Comparison of ENCODE assay signal across 23 cellular contexts in the genomic region with DNA sequence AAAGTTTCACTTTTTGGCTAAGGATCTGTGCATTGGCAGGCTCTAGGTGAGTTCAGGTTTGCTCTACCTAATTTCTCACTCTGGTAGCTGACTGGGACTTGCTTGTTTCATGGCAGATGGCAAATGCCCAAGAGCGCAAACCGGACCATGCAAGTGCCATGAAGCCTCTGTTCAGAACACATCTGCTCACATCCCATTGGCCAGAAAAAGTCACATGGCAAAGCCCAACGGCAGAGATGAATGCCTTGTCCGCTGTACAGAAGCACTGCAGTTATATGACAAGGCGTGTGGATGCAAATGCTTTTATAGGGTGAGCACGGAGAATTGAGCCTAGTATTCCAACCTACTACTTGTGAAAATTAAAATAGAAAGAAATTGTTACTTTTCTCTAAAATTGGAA.
"Had no signal": no experiment of that assay in that cellular context is flagged by ENCODE, and none has a peak within 500 bp of the region (broad histone marks: within the 10 kb centered on the region; RNA-seq: fewer than 3 reads in every experiment).

No MANE protein-coding gene starts in this region.

- ATAC-seq: activated T-cell treated with anti-CD3 and anti-CD28 coated beads, Interleukin-2, amount 50 U/mL, for 72 hours had no signal

- H3K27me3 ChIP-seq: brain microvascular endothelial cell, cardiac muscle cell, Peyer's patch, SJCRH30 had no signal

- DNase-seq: activated B cell treated with CpG ODN at 0.5 μM for 24 hours; activated CD4-positive, alpha-beta T cell treated with anti-CD3 and anti-CD28 coated beads for 1 hour; activated CD4-positive, alpha-beta T cell treated with anti-CD3 and anti-CD28 coated beads, Interleukin-2, amount 10 ng/mL, durations not matched to agents 24 days and 14 days; activated CD4-positive, alpha-beta T cell treated with anti-CD3 and anti-CD28 coated beads, Interleukin-2, amount 50 U/mL, for 48 hours; activated CD8-positive, alpha-beta memory T cell treated with anti-CD3 and anti-CD28 coated beads for 24 hours; activated gamma-delta T cell treated with Interleukin-2 at 50 U/mL for 16 hours; activated naive CD4-positive, alpha-beta T cell treated with anti-CD3 and anti-CD28 coated beads, Interleukin-2, amount 10 ng/mL, durations not matched to agents 7 days and 5 days; activated naive CD8-positive, alpha-beta T cell treated with anti-CD3 and anti-CD28 coated beads for 36 hours; activated T-cell treated with anti-CD3 and anti-CD28 coated beads, Interleukin-2, amount 50 U/mL, for 72 hours; brain microvascular endothelial cell; cerebellar nuclear complex; Karpas-422; NCI-H1105 treated with DMSO at 0.1 percent for 48 hours; NCI-H1436 treated with DMSO at 0.1 percent for 48 hours; NCI-H187; NCI-H2081; NCI-H526; NCI-H774; Peyer's patch; Right ventricle myocardium superior; SJCRH30 had no signal

- H3K36me3 ChIP-seq: brain microvascular endothelial cell, cardiac muscle cell, Peyer's patch, SJCRH30 had no signal

- H3K4me3 ChIP-seq: cardiac muscle cell, Peyer's patch, SJCRH30 had no signal

- H3K4me1 ChIP-seq: Peyer's patch, SJCRH30 had no signal

- H3K27ac ChIP-seq: brain microvascular endothelial cell, cardiac muscle cell, Peyer's patch, RWPE1, SJCRH30 had no signal

- H3K9me3 ChIP-seq: Peyer's patch, SJCRH30 had no signal
